In genomic region chr17:74776044-74776962, GRCh38 we compare ENCODE assay signal across 1 cellular context.
TF ChIP-seq lines count a peak whose summit lies in the region.

NAT9 (minus strand) TSS chr17:74776345; CDS start chr17:74775698, 647 bp downstream.

TF ChIP-seq in HepG2, 621 proteins besides CTCF, POLR2A, EP300 and RAD21 (continued from another document and continues in another):
- TF ChIP-seq AKNA (CRISPR knock-in tag; IDR thresholded peaks at IDR 0.05; ENCODE audit: borderline replicate concordance), result no peak
- no peak for TF ChIP-seq ZBTB1 (CRISPR knock-in tag; IDR thresholded peaks at IDR 0.05; ENCODE audit: borderline replicate concordance)
- peak; percentile 53; the same call in 1 of the 2 replicates for TF ChIP-seq ARNTL (CRISPR knock-in tag; IDR thresholded peaks at IDR 0.05)
- no peak for TF ChIP-seq MATR3 (CRISPR knock-in tag; IDR thresholded peaks at IDR 0.05)
- no peak for TF ChIP-seq CSRNP2 (CRISPR knock-in tag; conservative IDR thresholded peaks at IDR 0.05; ENCODE audit: low read depth)
- no peak for TF ChIP-seq ZFP62 (CRISPR knock-in tag; IDR thresholded peaks at IDR 0.05)
- TF ChIP-seq ZNF678 (CRISPR knock-in tag; IDR thresholded peaks at IDR 0.05), result 0 out of 2 replicates have a peak, but pooled peaks have one; percentile 73
- no peak for TF ChIP-seq ARID3A (IDR thresholded peaks at IDR 0.05; ENCODE audit: low read depth, low read length)
- no peak for TF ChIP-seq FOXJ3 (CRISPR knock-in tag; IDR thresholded peaks at IDR 0.05; ENCODE audit: borderline replicate concordance)
- no peak for TF ChIP-seq ZFP36 (IDR thresholded peaks at IDR 0.05; ENCODE audit: borderline replicate concordance, low read depth, low read length, partially characterized antibody)
- TF ChIP-seq ZNF232 (CRISPR knock-in tag; IDR thresholded peaks at IDR 0.05; ENCODE audit: borderline replicate concordance), result no peak
- peak; percentile 40; the same call in 1 of the 2 replicates for TF ChIP-seq CEBPG (CRISPR knock-in tag; IDR thresholded peaks at IDR 0.05)
- no peak; the same call in 1 of the 2 replicates for TF ChIP-seq JDP2 (CRISPR knock-in tag; IDR thresholded peaks at IDR 0.05; ENCODE audit: borderline replicate concordance)
- peak; percentile 96 for TF ChIP-seq MYC (CRISPR knock-in tag; IDR thresholded peaks at IDR 0.05; ENCODE audit: borderline replicate concordance)
- TF ChIP-seq SOX6 (IDR thresholded peaks at IDR 0.05), result no peak
- peak; percentile 30; the same call in 1 of the 2 replicates for TF ChIP-seq SOX6 (CRISPR knock-in tag; IDR thresholded peaks at IDR 0.05)
- no peak for TF ChIP-seq ZNF101 (CRISPR knock-in tag; IDR thresholded peaks at IDR 0.05; ENCODE audit: borderline replicate concordance, low read depth)
- TF ChIP-seq ZSCAN31 (CRISPR knock-in tag; IDR thresholded peaks at IDR 0.05; ENCODE audit: low read depth), result no peak; the same call in 1 of the 2 replicates
- TF ChIP-seq TOPORS (CRISPR knock-in tag; IDR thresholded peaks at IDR 0.05), result peak; percentile 52; the same call in 1 of the 2 replicates
- TF ChIP-seq HOXA3 (CRISPR knock-in tag; IDR thresholded peaks at IDR 0.05), result peak; percentile 88; the same call in 1 of the 2 replicates
- TF ChIP-seq HOXA9 (CRISPR knock-in tag; IDR thresholded peaks at IDR 0.05; ENCODE audit: borderline replicate concordance), result no peak; the same call in 1 of the 2 replicates
- TF ChIP-seq ZNF230 (CRISPR knock-in tag; IDR thresholded peaks at IDR 0.05), result peak; percentile 70; the same call in 1 of the 2 replicates
- TF ChIP-seq ZNF841 (CRISPR knock-in tag; IDR thresholded peaks at IDR 0.05; ENCODE audit: borderline replicate concordance), result no peak
- no peak; the same call in 1 of the 2 replicates for TF ChIP-seq ZNF616 (CRISPR knock-in tag; IDR thresholded peaks at IDR 0.05; ENCODE audit: low read depth)
- 0 out of 2 replicates have a peak, but pooled peaks have one; percentile 24 for TF ChIP-seq ZNF777 (CRISPR knock-in tag; IDR thresholded peaks at IDR 0.05)
- peak; percentile 84 for TF ChIP-seq MNT (IDR thresholded peaks at IDR 0.05)
- no peak for TF ChIP-seq ZNF562 (CRISPR knock-in tag; IDR thresholded peaks at IDR 0.05; ENCODE audit: borderline replicate concordance)
- no peak for TF ChIP-seq ZNF510 (CRISPR knock-in tag; IDR thresholded peaks at IDR 0.05; ENCODE audit: low read depth)
- peak; percentile 82 for TF ChIP-seq TAF1 (CRISPR knock-in tag; IDR thresholded peaks at IDR 0.05)
- 0 out of 2 replicates have a peak, but pooled peaks have one; percentile 52 for TF ChIP-seq ZBTB25 (CRISPR knock-in tag; IDR thresholded peaks at IDR 0.05)
- no peak for TF ChIP-seq ZNF644 (CRISPR knock-in tag; IDR thresholded peaks at IDR 0.05; ENCODE audit: low read depth)
- TF ChIP-seq ZBTB7A (CRISPR knock-in tag; IDR thresholded peaks at IDR 0.05), result 0 out of 2 replicates have a peak, but pooled peaks have one; percentile 62
- TF ChIP-seq ZNF737 (CRISPR knock-in tag; IDR thresholded peaks at IDR 0.05; ENCODE audit: borderline replicate concordance), result no peak
- peak; percentile 96 for TF ChIP-seq GATAD1 (CRISPR knock-in tag; IDR thresholded peaks at IDR 0.05)
- TF ChIP-seq DMAP1 (CRISPR knock-in tag; IDR thresholded peaks at IDR 0.05), result peak; percentile 88
- TF ChIP-seq TERF1 (CRISPR knock-in tag; IDR thresholded peaks at IDR 0.05), result no peak
- TF ChIP-seq TEAD3 (CRISPR knock-in tag; optimal IDR thresholded peaks at IDR 0.05; ENCODE audit: borderline replicate concordance), result peak; percentile 86
- peak; percentile 99 for TF ChIP-seq MXD4 (CRISPR knock-in tag; IDR thresholded peaks at IDR 0.05)
- peak; percentile 53; the same call in 1 of the 2 replicates for TF ChIP-seq PITX1 (CRISPR knock-in tag; IDR thresholded peaks at IDR 0.05)
- TF ChIP-seq ZNF3 (CRISPR knock-in tag; IDR thresholded peaks at IDR 0.05), result no peak
- peak; percentile 44; the same call in 1 of the 2 replicates for TF ChIP-seq CHD2 (IDR thresholded peaks at IDR 0.05; ENCODE audit: low read depth, low read length)
- TF ChIP-seq ZNF567 (CRISPR knock-in tag; IDR thresholded peaks at IDR 0.05; ENCODE audit: borderline replicate concordance), result peak; percentile 60; the same call in 1 of the 2 replicates
- TF ChIP-seq ZFP41 (CRISPR knock-in tag; IDR thresholded peaks at IDR 0.05; ENCODE audit: borderline replicate concordance), result no peak
- no peak; the same call in 1 of the 2 replicates for TF ChIP-seq PLSCR1 (CRISPR knock-in tag; IDR thresholded peaks at IDR 0.05; ENCODE audit: borderline replicate concordance)
- peak; percentile 74; the same call in 1 of the 2 replicates for TF ChIP-seq KDM4B (CRISPR knock-in tag; IDR thresholded peaks at IDR 0.05)
- no peak for TF ChIP-seq NAIF1 (CRISPR knock-in tag; IDR thresholded peaks at IDR 0.05; ENCODE audit: borderline replicate concordance)
- TF ChIP-seq HNRNPH1 (optimal IDR thresholded peaks at IDR 0.05; ENCODE audit: low read depth, low read length), result no peak
- no peak for TF ChIP-seq ZNF512 (CRISPR knock-in tag; IDR thresholded peaks at IDR 0.05)
- no peak for TF ChIP-seq SETDB1 (CRISPR knock-in tag; IDR thresholded peaks at IDR 0.05; ENCODE audit: borderline replicate concordance)
- peak; percentile 51; the same call in 1 of the 2 replicates for TF ChIP-seq SIX4 (CRISPR knock-in tag; IDR thresholded peaks at IDR 0.05)
- peak; percentile 81 for TF ChIP-seq JARID2 (CRISPR knock-in tag; IDR thresholded peaks at IDR 0.05; ENCODE audit: insufficient replicate concordance)
- TF ChIP-seq ZNF20 (CRISPR knock-in tag; IDR thresholded peaks at IDR 0.05), result no peak
